Comparison of ENCODE assay signal across 8 cellular contexts in the genomic region with DNA sequence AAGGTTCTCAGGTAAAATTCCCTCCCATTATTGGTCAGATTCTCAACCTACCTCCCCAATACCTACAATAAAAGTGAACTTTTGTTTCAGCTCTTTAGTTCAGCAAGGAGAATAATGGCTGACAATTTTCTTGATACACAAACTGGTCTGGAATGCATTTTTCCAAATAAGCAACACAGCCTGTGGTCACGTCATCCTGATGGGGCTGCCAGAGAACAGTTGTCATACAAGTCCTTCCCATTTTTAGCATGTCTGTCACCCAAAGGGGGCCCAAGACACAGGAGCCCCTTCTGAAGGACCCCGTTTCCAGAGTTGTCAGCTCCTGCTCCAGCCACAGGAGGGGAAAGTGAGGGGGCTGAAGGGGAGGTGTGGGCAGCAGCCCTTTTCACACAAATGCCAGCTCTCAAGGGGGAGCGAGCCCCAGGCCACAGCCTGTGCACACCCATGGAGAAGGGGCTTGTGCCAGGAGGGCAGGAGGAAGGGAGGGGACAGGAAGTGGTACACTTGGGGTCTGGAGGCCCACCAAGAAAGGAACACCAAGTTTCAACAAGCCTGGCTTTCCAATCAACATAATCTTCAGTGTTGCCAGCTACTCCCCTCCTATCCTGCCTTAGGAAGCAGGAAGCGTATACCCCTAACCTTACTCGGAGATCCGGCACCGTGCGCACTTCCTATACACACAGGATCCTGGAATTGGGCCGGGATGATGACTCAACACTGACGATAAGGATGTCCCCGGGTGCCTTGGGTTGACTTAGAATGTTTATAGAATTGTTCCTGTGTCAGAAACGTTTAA. TPM values are rescaled to one million over a fixed set of nuclear protein-coding genes. Genes with fewer than 3 reads are reported as not detected.
DNase-seq lines count a peak whose midpoint lies in the region; ATAC-seq, FAIRE-seq and TF ChIP-seq lines count a peak whose summit lies in the region.
"Had no signal": no experiment of that assay in that cellular context is flagged by ENCODE, and none has a peak within 500 bp of the region (broad histone marks: within the 10 kb centered on the region; RNA-seq: fewer than 3 reads in every experiment).

No MANE protein-coding gene starts in this region.

- peak; percentile 35 for FAIRE-seq in urothelium cell line (lab: Jason Lieb, UNC)

- no peaks in the 10 kb centered on the region for H4K20me1 ChIP-seq in PC-3 (ENCODE audit: low read length)

- ATAC-seq in PC-3 (peak; percentile 89), mucosa of descending colon (peak; percentile 55)

- H3K36me3 ChIP-seq in PC-3 (ENCODE audit: low read depth, low read length) (no peaks in the 10 kb centered on the region), mucosa of descending colon (ENCODE audit: low read depth) (no peaks in the 10 kb centered on the region)

- no peaks in the 10 kb centered on the region for H3F3A ChIP-seq in PC-3 (ENCODE audit: low read length, unreplicated experiment)

- intact Hi-C loops in PC-3 (cut with micrococcal nuclease) (loop anchor here (1.0 to 2.0 kb wide), 3 partner anchors 25 to 120 kb away; no protein-coding TSS in a partner anchor), mucosa of descending colon (cut with DNase I, micrococcal nuclease) (loop anchor here in 1 of 2 donors (10.0 kb wide), 1 partner anchor 89 kb away; no protein-coding TSS in a partner anchor)

- H3K9me3 ChIP-seq in PC-3 (ENCODE audit: low read length) (no peaks in the 10 kb centered on the region), mucosa of descending colon (no peaks in the 10 kb centered on the region)

- POLR2A ChIA-PET in PC-3 (lab: Charles Lee; ENCODE audit: unreplicated experiment) = interaction anchor here (0.6 to 0.8 kb wide), 2 partner anchors 46 to 90 kb away, joined by 3 to 5 read pairs; no protein-coding TSS in a partner anchor

- no peaks in the 10 kb centered on the region for H3K27me3 ChIP-seq in PC-3 (ENCODE audit: low read length)

- CTCF ChIA-PET in PC-3 (lab: Charles Lee) = no interaction called here

- no peaks in the 10 kb centered on the region for H3K79me2 ChIP-seq in PC-3 (ENCODE audit: low read length)

- H3K4me2 ChIP-seq in PC-3 (ENCODE audit: low read length) = peak overlapping the region; percentile 57

- DNase-seq in PC-3 (peak; percentile 94), epithelial cell of esophagus (ENCODE audit: low read depth) (peak; percentile 81), mucosa of descending colon (peak in 1 of 3 donors; percentile 58), urothelium cell line (ENCODE audit: low spot score) (peak; percentile 55), cerebellar nuclear complex (lab: John Stamatoyannopoulos, UW) (no peak), NCI-H2227 treated with DMSO at 0.1 percent for 48 hours (lab: John Stamatoyannopoulos, UW) (no peak)
- DNase-seq in activated naive CD4-positive, alpha-beta T cell (lab: John Stamatoyannopoulos, UW) = no peak
- DNase-seq: NCI-H2171 treated with DMSO at 0.1 percent for 48 hours had no signal

- H2AFZ ChIP-seq in PC-3 (ENCODE audit: low read length) = peak overlapping the region; percentile 61

- H3K9me2 ChIP-seq in PC-3 (replicated peaks; ENCODE audit: low read length) = no peaks in the 10 kb centered on the region

- peak overlapping the region; percentile 95 for H3K27ac ChIP-seq in PC-3 (ENCODE audit: low read length)

- peak overlapping the region; percentile 75 for H3K9ac ChIP-seq in PC-3 (ENCODE audit: low read length)

- H3K4me1 ChIP-seq in PC-3 (ENCODE audit: insufficient read depth, low read length) (peaks cover 52% of the 10 kb centered on the region), mucosa of descending colon (ENCODE audit: low read depth) (no peaks in the 10 kb centered on the region)

- BruUV-seq in PC-3 (replicated peaks; lab: Mats Ljungman, UMichigan) = TSS peak; percentile 80

- no peak for TF ChIP-seq CTCF in PC-3 (conservative IDR thresholded peaks at IDR 0.05; ENCODE audit: low read depth, low read length)
- no peak for TF ChIP-seq CTCF in epithelial cell of esophagus (IDR thresholded peaks at IDR 0.05; ENCODE audit: insufficient read depth, low read depth, low read length, missing control alignments)
- TF ChIP-seq CTCF in mucosa of descending colon (IDR thresholded peaks at IDR 0.05) = no peak

- H3K4me3 ChIP-seq in PC-3 (ENCODE audit: low read length) (peak overlapping the region; percentile 18; the same call in 1 of the 2 replicates), epithelial cell of esophagus (ENCODE audit: low read length) (no peak overlapping the region), mucosa of descending colon (no peak overlapping the region)

RNA-seq across cellular contexts. Expression of a gene that starts 43.4 kb away (rescaled TPM):
- total RNA-seq in PC-3 (2014; rRNA removed) (28.2 and 48.7 TPM in 2 replicates), mucosa of descending colon (100 to 1,000 TPM; 177 to 434 (median 373) TPM)

Comparison
In these comparisons a context has a peak if more than half of its experiments do, and no peak if none do; other contexts are left out.
1. DNase-seq: peak in PC-3 (single experiment), epithelial cell of esophagus (single experiment) and urothelium cell line (single experiment); none in cerebellar nuclear complex (0 of 2), NCI-H2227 treated with DMSO at 0.1 percent for 48 hours (single experiment) and activated naive CD4-positive, alpha-beta T cell (0 of 4).